8 cellular contexts compared by ENCODE assay signal in genomic region chr9:83956288-83957028, GRCh38. TPM values are rescaled to one million over a fixed set of nuclear protein-coding genes. Genes with fewer than 3 reads are reported as not detected.
DNase-seq lines count a peak whose midpoint lies in the region; ATAC-seq and TF ChIP-seq lines count a peak whose summit lies in the region.

No MANE protein-coding gene starts in this region.

- peak overlapping the region; percentile 73 for H3K27ac ChIP-seq in urinary bladder (ENCODE audit: low read depth)

- no peaks in the 10 kb centered on the region for H3K36me3 ChIP-seq in urinary bladder (ENCODE audit: insufficient read depth)

- no peak for TF ChIP-seq CTCF in osteocyte (IDR thresholded peaks at IDR 0.05)

- H3K36me3 Mint-ChIP-seq in osteocyte (ENCODE audit: unreplicated experiment) = no peaks in the 10 kb centered on the region

- DNase-seq in CD1c-positive myeloid dendritic cell (ENCODE audit: extremely low spot score) (peak; percentile 81), GM19238 (ENCODE audit: insufficient read length, low spot score) (peak; percentile 61), OCI-M1 (lab: John Stamatoyannopoulos, UW) (peak; percentile 90), activated gamma-delta T cell treated with Interleukin-2 at 50 U/mL for 16 hours (peak; percentile 58), glomerular visceral epithelial cell (ENCODE audit: extremely low spot score) (peak; percentile 79), osteocyte (ENCODE audit: extremely low spot score, unreplicated experiment) (no peak)

- peak overlapping the region; percentile 72 for H3K4me3 Mint-ChIP-seq in osteocyte (ENCODE audit: unreplicated experiment)

- H3K4me3 ChIP-seq in urinary bladder (ENCODE audit: low read depth, low read length) = peak overlapping the region; percentile 51

- no peaks in the 10 kb centered on the region for H3K9me3 Mint-ChIP-seq in osteocyte (ENCODE audit: unreplicated experiment)

- peak overlapping the region; percentile 85 for H3K27ac Mint-ChIP-seq in osteocyte (ENCODE audit: unreplicated experiment)

- peaks cover 22% of the 10 kb centered on the region for H3K4me1 Mint-ChIP-seq in osteocyte (ENCODE audit: unreplicated experiment)

- WGBS in urinary bladder = 2% methylated on average over 61 of the region's 61 CpGs

- ATAC-seq in HG03432 (IDR thresholded peaks at IDR 0.05; ENCODE audit: unreplicated experiment) = peak; percentile 92

- no peaks in the 10 kb centered on the region for H3K27me3 Mint-ChIP-seq in osteocyte (ENCODE audit: unreplicated experiment)

- H3K4me1 ChIP-seq in urinary bladder (ENCODE audit: insufficient read depth) = peaks cover 3% of the 10 kb centered on the region

RNA-seq across cellular contexts. Expression of gene HNRNPK, which starts 23.6 kb away (rescaled TPM):
- total RNA-seq in osteocyte = 497 and 512 TPM in 2 replicates
- total RNA-seq in urinary bladder = 649 TPM
- polyA plus RNA-seq in urinary bladder = 376 TPM

RNA-seq across cellular contexts. Expression of gene RMI1, which starts 24.1 kb away (rescaled TPM):
- total RNA-seq in osteocyte (8.2 and 8.7 TPM in 2 replicates), urinary bladder (17.5 TPM)
- polyA plus RNA-seq in urinary bladder = 3.2 TPM

RNA-seq across cellular contexts. Expression of gene KIF27, which starts 35.2 kb away (rescaled TPM):
- total RNA-seq in osteocyte = 4.2 and 6.4 TPM in 2 replicates
- total RNA-seq in urinary bladder = 18.9 TPM
- 1.8 TPM for polyA plus RNA-seq in urinary bladder
